ENCODE assay signal across 27 cellular contexts in the genomic region with DNA sequence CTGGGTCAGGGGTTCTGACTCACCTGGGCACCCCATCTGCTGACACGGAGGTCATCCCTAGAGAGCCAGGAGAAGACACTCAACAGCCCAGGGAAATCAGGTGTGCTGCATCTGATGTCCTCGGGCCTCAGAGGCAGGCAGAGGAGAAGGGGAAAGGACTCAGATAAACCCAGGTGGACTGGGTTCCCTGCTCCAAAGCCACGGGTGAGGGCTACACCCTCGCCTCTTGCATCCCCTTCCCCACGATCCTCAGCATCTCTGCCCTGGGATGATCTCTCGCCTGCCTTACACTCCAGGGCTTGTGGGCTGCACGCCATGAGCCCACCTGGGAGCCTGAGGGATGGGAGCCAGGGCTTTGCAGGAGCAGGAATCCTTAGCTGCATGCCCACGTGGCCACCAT.
"Had no signal": no experiment of that assay in that cellular context is flagged by ENCODE, and none has a peak within 500 bp of the region (broad histone marks: within the 10 kb centered on the region; RNA-seq: fewer than 3 reads in every experiment).

No MANE protein-coding gene starts in this region.

- ATAC-seq: activated CD8-positive, alpha-beta T cell treated with anti-CD3 and anti-CD28 coated beads for 36 hours; activated T-cell treated with anti-CD3 and anti-CD28 coated beads, Interleukin-2, amount 50 U/mL, for 4 hours; activated T-helper 17 cell treated with anti-CD3 and anti-CD28 coated beads, Interleukin-2, amount 50 U/mL, for 72 hours; gastrocnemius medialis; left cardiac atrium; psoas muscle; T-helper 17 cell had no signal

- H3K27ac ChIP-seq: gastrocnemius medialis, parathyroid adenoma, psoas muscle, sigmoid colon, thyroid gland had no signal

- H3K9me3 ChIP-seq: gastrocnemius medialis, psoas muscle, sigmoid colon, thyroid gland, upper lobe of left lung had no signal

- DNase-seq: activated CD4-positive, alpha-beta T cell treated with anti-CD3 and anti-CD28 coated beads for 1 hour; activated CD4-positive, alpha-beta T cell treated with anti-CD3 and anti-CD28 coated beads, Interleukin-2, amount 10 ng/mL, durations not matched to agents 7 days and 5 days; activated CD8-positive, alpha-beta T cell treated with anti-CD3 and anti-CD28 coated beads for 36 hours; activated gamma-delta T cell treated with Interleukin-2 at 50 U/mL for 16 hours; activated naive CD4-positive, alpha-beta T cell treated with anti-CD3 and anti-CD28 coated beads, Interleukin-2, amount 50 U/mL, for 16 hours; activated T-cell treated with anti-CD3 and anti-CD28 coated beads, Interleukin-2, amount 50 U/mL, for 4 hours; amygdala; dermis blood vessel endothelial cell; effector CD4-positive, alpha-beta T cell; gastrocnemius medialis; glutamatergic neuron; islet precursor cell; left cardiac atrium; left ventricle myocardium superior; nucleus accumbens; psoas muscle; sigmoid colon; stimulated activated CD4-positive, alpha-beta T cell treated with anti-CD3 and anti-CD28 coated beads, Interleukin-15, amount 100 ng/mL, for 24 hours; stimulated activated CD4-positive, alpha-beta T cell treated with anti-CD3 and anti-CD28 coated beads, Interleukin-2, amount 100 ng/mL, for 24 hours; substantia nigra; SW 1271; T-helper 17 cell; T1000; thyroid gland; upper lobe of left lung had no signal

- H3K9ac ChIP-seq: parathyroid adenoma had no signal

- H3K4me1 ChIP-seq: parathyroid adenoma had no signal

- H3K36me3 ChIP-seq: gastrocnemius medialis, sigmoid colon, thyroid gland, upper lobe of left lung had no signal

- H3K27me3 ChIP-seq: gastrocnemius medialis, sigmoid colon, thyroid gland, upper lobe of left lung had no signal

- H2AFZ ChIP-seq: parathyroid adenoma had no signal

- H3K4me3 ChIP-seq: gastrocnemius medialis, psoas muscle, sigmoid colon, thyroid gland, upper lobe of left lung had no signal
